In the genomic region with DNA sequence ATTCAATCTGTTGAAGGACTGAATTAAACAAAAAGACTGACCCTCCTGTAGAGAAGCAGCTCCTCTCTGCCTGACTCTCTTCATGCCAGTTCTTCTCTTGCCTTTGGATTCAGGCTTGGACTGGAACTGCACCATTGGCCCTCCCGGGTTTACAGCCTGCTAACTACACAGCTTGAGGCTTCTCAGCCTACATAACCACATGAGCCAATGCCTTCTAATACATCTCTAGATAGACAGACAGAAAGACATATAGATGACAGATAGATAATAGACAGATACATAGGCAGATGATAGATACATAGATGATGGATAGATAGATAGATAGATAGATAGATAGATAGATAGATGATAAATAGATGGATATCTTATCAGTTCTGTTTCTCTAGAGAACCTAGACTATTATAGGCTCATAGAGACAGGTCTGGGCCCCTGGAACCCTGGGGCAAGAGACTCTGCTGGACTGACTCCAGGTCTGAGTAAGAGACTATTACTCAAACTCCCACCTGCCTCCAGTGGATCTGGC, we compare ENCODE assay signal across 18 cellular contexts. TPM values are rescaled to one million over a fixed set of nuclear protein-coding genes. Genes with fewer than 3 reads are reported as not detected.
DNase-seq lines count a peak whose midpoint lies in the region; FAIRE-seq and TF ChIP-seq lines count a peak whose summit lies in the region.
"Had no signal": no experiment of that assay in that cellular context is flagged by ENCODE, and none has a peak within 500 bp of the region (broad histone marks: within the 10 kb centered on the region; RNA-seq: fewer than 3 reads in every experiment).

No MANE protein-coding gene starts in this region.

- FAIRE-seq in bronchial epithelial cell (lab: Jason Lieb, UNC) = no peak
- FAIRE-seq: A549 had no signal

- no peaks in the 10 kb centered on the region for H3K79me2 ChIP-seq in trophoblast cell (ENCODE audit: control insufficient read depth, insufficient read depth, low read length, poor library complexity)

- H3K79me1 ChIP-seq in trophoblast cell (ENCODE audit: low read length) = no peaks in the 10 kb centered on the region

- H3K4me1 Mint-ChIP-seq in MCF 10A (ENCODE audit: insufficient read depth, unreplicated experiment) = peaks cover 12% of the 10 kb centered on the region
- H3K4me1 Mint-ChIP-seq: H9 had no signal

- H3K9me3 Mint-ChIP-seq in MCF 10A (ENCODE audit: unreplicated experiment) = no peaks in the 10 kb centered on the region

- H4K91ac ChIP-seq in trophoblast cell (ENCODE audit: low read depth, low read length) = no peak overlapping the region

- H3K4ac ChIP-seq in trophoblast cell (ENCODE audit: low read depth, low read length) = no peak overlapping the region

- in situ Hi-C loops in GM13977 (cut with MboI; ENCODE audit: low pct_unique_long_range_greater_than_20kb, low sequenced_read_pairs, unreplicated experiment) = loop anchor here (10.0 kb wide), 1 partner anchor 69 kb away; no protein-coding TSS in a partner anchor

- intact Hi-C loops in MCF 10A (cut with micrococcal nuclease) = loop anchor here (1.0 kb wide), 1 partner anchor 73 kb away; no protein-coding TSS in a partner anchor
- intact Hi-C loops in breast epithelium (cut with DNase I; ENCODE audit: low total_unique reads) = no loop called here

- no peak overlapping the region for H4K12ac ChIP-seq in trophoblast cell (ENCODE audit: low read depth, low read length)

- H3K23ac ChIP-seq in trophoblast cell (ENCODE audit: low read length) = no peak overlapping the region

- H3K4me2 ChIP-seq in trophoblast cell (ENCODE audit: low read length) = no peak overlapping the region
- H3K4me2 ChIP-seq: A549 had no signal

- CTCF ChIA-PET in MCF 10A (lab: Yijun Ruan, JAX) = interaction anchor here (0.8 to 1.2 kb wide), 2 partner anchors 11 to 13 kb away, joined by 3 to 7 read pairs; no protein-coding TSS in a partner anchor

- H3K4me3 ChIP-seq in breast epithelium (no peak overlapping the region), bronchial epithelial cell (ENCODE audit: low read depth, low read length) (no peak overlapping the region), trophoblast cell (ENCODE audit: low read depth, low read length) (no peak overlapping the region)
- H3K4me3 ChIP-seq: A549 had no signal

- BruUV-seq in MCF 10A (replicated peaks; lab: Mats Ljungman, UMichigan) = no TSS peak

- H3K36me3 Mint-ChIP-seq in MCF 10A (ENCODE audit: insufficient read depth, unreplicated experiment) = no peaks in the 10 kb centered on the region

- POLR2A ChIA-PET in MCF 10A (lab: Yijun Ruan, JAX) = interaction anchor here (0.6 kb wide), 1 partner anchor 312 kb away, joined by 3 read pairs; no protein-coding TSS in a partner anchor

- no peak for TF ChIP-seq POLR2A in breast epithelium (IDR thresholded peaks at IDR 0.05)

- no peak overlapping the region for H3K18ac ChIP-seq in trophoblast cell (ENCODE audit: low read length)

- H3K27ac ChIP-seq in breast epithelium (no peak overlapping the region), trophoblast cell (ENCODE audit: low read depth, low read length) (no peak overlapping the region)
- H3K27ac ChIP-seq: 22Rv1, A549, C4-2B, HL-60 had no signal

- H3K27me3 ChIP-seq in breast epithelium = no peaks in the 10 kb centered on the region
- no peaks in the 10 kb centered on the region for H3K27me3 ChIP-seq in bronchial epithelial cell (ENCODE audit: control insufficient read depth, insufficient read depth, low read length)
- H3K27me3 ChIP-seq in trophoblast cell (ENCODE audit: insufficient read depth, low read length) = no peaks in the 10 kb centered on the region

- H3K27ac Mint-ChIP-seq in MCF 10A (ENCODE audit: low read depth, unreplicated experiment) = no peak overlapping the region
- H3K27ac Mint-ChIP-seq: CD4-positive, alpha-beta T cell; H9 had no signal

- no peak overlapping the region for H2AK5ac ChIP-seq in trophoblast cell (ENCODE audit: low read length)

- WGBS in trophoblast cell (ENCODE audit: extremely low coverage, insufficient coverage, insufficient read length) = no CpG with 5 or more reads among the region's 1 CpG

- H3K36me3 ChIP-seq in breast epithelium (no peaks in the 10 kb centered on the region), bronchial epithelial cell (ENCODE audit: control insufficient read depth, insufficient read depth, low read length) (no peaks in the 10 kb centered on the region), trophoblast cell (ENCODE audit: control insufficient read depth in 1 of 2, insufficient read depth in 2 of 2, low read length in 2 of 2) (no peaks in the 10 kb centered on the region)

- H4K8ac ChIP-seq in trophoblast cell (ENCODE audit: low read depth, low read length) = no peak overlapping the region

- H3K4me3 Mint-ChIP-seq in MCF 10A (ENCODE audit: unreplicated experiment) = no peak overlapping the region
- H3K4me3 Mint-ChIP-seq: CD4-positive, alpha-beta T cell; H9 had no signal

- peaks cover 0 to 4% of the 10 kb centered on the region in 2 donors for H3K9me3 ChIP-seq in breast epithelium
- peaks cover 1% of the 10 kb centered on the region for H3K9me3 ChIP-seq in trophoblast cell (ENCODE audit: insufficient read depth, low read depth, low read length)
- H3K9me3 ChIP-seq: A549 had no signal

- no peak overlapping the region for H2AFZ ChIP-seq in trophoblast cell (ENCODE audit: insufficient read depth, low read length, poor library complexity)

- no peak overlapping the region for H2BK12ac ChIP-seq in trophoblast cell (ENCODE audit: low read length)

- H2BK120ac ChIP-seq in trophoblast cell (ENCODE audit: insufficient read depth, low read length, poor library complexity) = no peak overlapping the region

- H3K9ac ChIP-seq in trophoblast cell (ENCODE audit: low read length) = no peak overlapping the region

- TF ChIP-seq CTCF in MCF 10A (IDR thresholded peaks at IDR 0.05; ENCODE audit: unreplicated experiment) (no peak), breast epithelium (IDR thresholded peaks at IDR 0.05) (no peak), bronchial epithelial cell (IDR thresholded peaks at IDR 0.05; ENCODE audit: insufficient read depth, low read length, severe bottlenecking) (no peak), GM13977 (IDR thresholded peaks at IDR 0.05; ENCODE audit: extremely low read depth, insufficient read depth, missing control alignments) (no peak)

- H3K4me1 ChIP-seq in breast epithelium = no peaks in the 10 kb centered on the region
- no peaks in the 10 kb centered on the region for H3K4me1 ChIP-seq in trophoblast cell (ENCODE audit: control insufficient read depth in 1 of 2, insufficient read depth in 2 of 2, low read length in 2 of 2)
- H3K4me1 ChIP-seq: A549 had no signal

- H2BK5ac ChIP-seq in trophoblast cell (ENCODE audit: low read depth, low read length, poor library complexity) = no peak overlapping the region

- no peak overlapping the region for H3K14ac ChIP-seq in trophoblast cell (ENCODE audit: low read length)

- peaks cover 55% of the 10 kb centered on the region for H3K27me3 Mint-ChIP-seq in MCF 10A (ENCODE audit: insufficient read depth, unreplicated experiment)

- DNase-seq in DMS 273 (lab: John Stamatoyannopoulos, UW; ENCODE audit: unreplicated experiment) (peak; percentile 7), DMS 273 treated with DMSO at 0.1 percent for 48 hours (lab: John Stamatoyannopoulos, UW) (no peak), MCF 10A (ENCODE audit: unreplicated experiment) (peak; percentile 30), breast epithelium (ENCODE audit: low spot score in 2 of 2) (no peak), bronchial epithelial cell (ENCODE audit: low read depth) (peak; percentile 28), trophoblast cell (peak; percentile 17 to 19), GM13977 (ENCODE audit: low spot score) (no peak), ecto neural progenitor cell (ENCODE audit: low spot score) (no peak)
- DNase-seq: DMS79 had no signal

RNA-seq across cellular contexts. Expression of a gene that starts 58.5 kb away (rescaled TPM):
- total RNA-seq in MCF 10A (2022) (0.98 and 1.3 TPM in 2 replicates), breast epithelium (1 to 10 TPM in 2 of 3 donors, not detected in 1; 1.9 to 4.6 TPM), bronchial epithelial cell (under 0.01 and 0.13 TPM in 2 replicates)
- polyA plus RNA-seq in trophoblast cell (2013) = 1.1 and 1.3 TPM in 2 replicates
- total RNA-seq: CD4-positive, alpha-beta T cell; Daoy; HT1080 had no signal
- polyA plus RNA-seq: BJ had no signal

Comparison
In these comparisons a context has a peak if more than half of its experiments do, and no peak if none do; other contexts are left out.
1. DNase-seq: peak in DMS 273 (single experiment), MCF 10A (single experiment), bronchial epithelial cell (single experiment) and trophoblast cell (2 of 2); none in DMS 273 treated with DMSO at 0.1 percent for 48 hours (single experiment), breast epithelium (0 of 2), GM13977 (single experiment) and ecto neural progenitor cell (single experiment).